Comparison of ENCODE assay signal across 15 cellular contexts in the genomic region with DNA sequence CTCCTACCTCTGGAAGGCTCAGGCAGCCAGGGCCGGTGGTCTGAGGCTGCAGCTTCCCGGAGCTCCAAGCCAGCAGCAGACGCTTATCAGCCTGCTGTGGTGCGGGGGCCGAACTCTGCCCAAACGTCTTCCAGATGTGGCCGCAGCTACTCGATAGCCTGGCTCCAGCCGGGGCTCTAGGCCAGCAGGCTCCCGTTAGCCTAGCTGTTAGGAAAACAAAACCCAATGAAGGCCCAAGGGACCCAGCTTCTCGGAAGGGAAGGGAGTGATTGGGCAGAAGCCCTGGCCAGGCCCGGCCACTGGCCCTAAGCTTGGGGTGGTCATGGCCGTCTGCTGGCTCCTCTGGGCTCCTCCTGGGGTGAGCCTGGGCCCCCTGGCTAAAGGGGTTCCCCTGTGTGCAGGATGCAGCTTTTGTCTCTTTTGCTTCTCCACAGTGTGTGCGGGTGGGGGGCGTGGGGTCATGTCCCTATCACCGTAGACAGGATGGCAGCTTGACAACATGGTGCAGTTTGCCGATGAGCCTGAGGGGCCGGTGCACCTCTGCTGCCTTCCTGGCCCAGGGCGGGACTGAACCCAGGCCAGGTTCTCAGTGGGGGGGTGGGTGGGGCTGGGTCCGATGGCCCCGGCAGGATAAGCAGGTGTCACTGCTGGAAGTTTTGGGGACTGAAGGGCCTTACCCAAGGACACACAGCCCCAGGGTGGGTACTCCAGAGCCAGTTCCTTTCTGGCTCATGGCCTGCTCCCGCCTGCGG. TPM values are rescaled to one million over a fixed set of nuclear protein-coding genes. Genes with fewer than 3 reads are reported as not detected.
DNase-seq lines count a peak whose midpoint lies in the region; ATAC-seq and TF ChIP-seq lines count a peak whose summit lies in the region.
"Had no signal": no experiment of that assay in that cellular context is flagged by ENCODE, and none has a peak within 500 bp of the region (broad histone marks: within the 10 kb centered on the region; RNA-seq: fewer than 3 reads in every experiment).

No MANE protein-coding gene starts in this region.

- H3K4me3 ChIP-seq in ACC112 (ENCODE audit: low read depth, low read length) (no peak overlapping the region), foreskin fibroblast (ENCODE audit: low read depth in 1 of 2, low read length in 2 of 2) (no peak overlapping the region), osteoblast (ENCODE audit: insufficient read depth, low read length) (peak overlapping the region; percentile 0)
- H3K4me3 ChIP-seq: sigmoid colon had no signal

- peaks cover 1% of the 10 kb centered on the region for H3K9me3 ChIP-seq in osteoblast (ENCODE audit: low read depth, low read length)

- H3K27ac ChIP-seq in ACC112 (ENCODE audit: low read depth, low read length), result peak overlapping the region; percentile 84
- H3K27ac ChIP-seq in osteoblast (ENCODE audit: low read depth, low read length), result peak overlapping the region; percentile 88
- H3K27ac ChIP-seq: 22Rv1 had no signal

- ATAC-seq in SK-N-SH treated with all-trans-retinoic acid at 6 μM for 48 hours (peak; percentile 31), HG02973 (IDR thresholded peaks at IDR 0.05; ENCODE audit: unreplicated experiment) (no peak), HG03139 (IDR thresholded peaks at IDR 0.05; ENCODE audit: unreplicated experiment) (no peak)
- ATAC-seq: activated T-helper 17 cell treated with anti-CD3 and anti-CD28 coated beads, Interleukin-2, amount 50 U/mL, for 72 hours had no signal

- H3K4me1 ChIP-seq in ACC112 (ENCODE audit: control insufficient read depth, insufficient read depth, low read length, unreplicated experiment), result peaks cover 25% of the 10 kb centered on the region
- H3K4me1 ChIP-seq in osteoblast (ENCODE audit: insufficient read depth, low read length), result peaks cover 35% of the 10 kb centered on the region

- TF ChIP-seq CTCF in foreskin fibroblast (IDR thresholded peaks at IDR 0.05; ENCODE audit: low read depth, low read length) (no peak), osteoblast (IDR thresholded peaks at IDR 0.05; ENCODE audit: extremely low read depth, low read depth, low read length) (no peak)

- H3K79me2 ChIP-seq in ACC112 (ENCODE audit: control insufficient read depth, insufficient read depth, low read length, unreplicated experiment), result no peaks in the 10 kb centered on the region
- H3K79me2 ChIP-seq in osteoblast (ENCODE audit: insufficient read depth, low read length), result no peaks in the 10 kb centered on the region

- H3K4me2 ChIP-seq in osteoblast (ENCODE audit: insufficient read depth, low read length), result peak overlapping the region; percentile 39

- no peaks in the 10 kb centered on the region for H4K20me1 ChIP-seq in osteoblast (ENCODE audit: insufficient read depth, low read length)

- H3K27me3 ChIP-seq in ACC112 (ENCODE audit: insufficient read depth, low read length), result peaks cover 20% of the 10 kb centered on the region; the same call in 1 of the 2 replicates
- H3K27me3 ChIP-seq in osteoblast (ENCODE audit: insufficient read depth, low read length), result no peaks in the 10 kb centered on the region
- H3K27me3 ChIP-seq: sigmoid colon had no signal

- H2AFZ ChIP-seq in ACC112 (ENCODE audit: low read length, unreplicated experiment) (peak overlapping the region; percentile 14), osteoblast (ENCODE audit: low read length) (peak overlapping the region; percentile 4)

- DNase-seq in foreskin fibroblast, result peak; percentile 41 to 76
- DNase-seq in osteoblast (ENCODE audit: insufficient read length, low spot score, missing footprints), result peak; percentile 98
- DNase-seq in stimulated activated CD4-positive, alpha-beta T cell treated with anti-CD3 and anti-CD28 coated beads, Interleukin-2, amount 100 ng/mL, for 24 hours, result no peak
- DNase-seq in NCI-H2227 treated with DMSO at 0.1 percent for 48 hours (lab: John Stamatoyannopoulos, UW), result no peak
- DNase-seq: central memory CD4-positive, alpha-beta T cell; sigmoid colon; T-helper 1 cell had no signal

- H3K36me3 ChIP-seq in ACC112 (ENCODE audit: insufficient read depth, low read length), result no peaks in the 10 kb centered on the region
- no peaks in the 10 kb centered on the region for H3K36me3 ChIP-seq in osteoblast (ENCODE audit: insufficient read depth, low read length)
- H3K36me3 ChIP-seq: sigmoid colon had no signal

TF ChIP-seq in SK-N-SH treated with all-trans-retinoic acid at 6 μM for 48 hours, 23 proteins besides CTCF, POLR2A, EP300 and RAD21:
- TF ChIP-seq TOX (CRISPR knock-in tag; IDR thresholded peaks at IDR 0.05; ENCODE audit: borderline replicate concordance) (no peak), BACH2 (CRISPR knock-in tag; IDR thresholded peaks at IDR 0.05; ENCODE audit: borderline replicate concordance) (no peak), ARNTL (CRISPR knock-in tag; IDR thresholded peaks at IDR 0.05; ENCODE audit: borderline replicate concordance, low read depth) (no peak), ZNF8 (CRISPR knock-in tag; IDR thresholded peaks at IDR 0.05) (no peak), ISL1 (CRISPR knock-in tag; IDR thresholded peaks at IDR 0.05) (no peak), CSDC2 (CRISPR knock-in tag; IDR thresholded peaks at IDR 0.05) (no peak), POU6F1 (CRISPR knock-in tag; IDR thresholded peaks at IDR 0.05; ENCODE audit: borderline replicate concordance, low read depth) (no peak), ZC3H10 (CRISPR knock-in tag; IDR thresholded peaks at IDR 0.05) (no peak)
- TF ChIP-seq, protein P1, sequence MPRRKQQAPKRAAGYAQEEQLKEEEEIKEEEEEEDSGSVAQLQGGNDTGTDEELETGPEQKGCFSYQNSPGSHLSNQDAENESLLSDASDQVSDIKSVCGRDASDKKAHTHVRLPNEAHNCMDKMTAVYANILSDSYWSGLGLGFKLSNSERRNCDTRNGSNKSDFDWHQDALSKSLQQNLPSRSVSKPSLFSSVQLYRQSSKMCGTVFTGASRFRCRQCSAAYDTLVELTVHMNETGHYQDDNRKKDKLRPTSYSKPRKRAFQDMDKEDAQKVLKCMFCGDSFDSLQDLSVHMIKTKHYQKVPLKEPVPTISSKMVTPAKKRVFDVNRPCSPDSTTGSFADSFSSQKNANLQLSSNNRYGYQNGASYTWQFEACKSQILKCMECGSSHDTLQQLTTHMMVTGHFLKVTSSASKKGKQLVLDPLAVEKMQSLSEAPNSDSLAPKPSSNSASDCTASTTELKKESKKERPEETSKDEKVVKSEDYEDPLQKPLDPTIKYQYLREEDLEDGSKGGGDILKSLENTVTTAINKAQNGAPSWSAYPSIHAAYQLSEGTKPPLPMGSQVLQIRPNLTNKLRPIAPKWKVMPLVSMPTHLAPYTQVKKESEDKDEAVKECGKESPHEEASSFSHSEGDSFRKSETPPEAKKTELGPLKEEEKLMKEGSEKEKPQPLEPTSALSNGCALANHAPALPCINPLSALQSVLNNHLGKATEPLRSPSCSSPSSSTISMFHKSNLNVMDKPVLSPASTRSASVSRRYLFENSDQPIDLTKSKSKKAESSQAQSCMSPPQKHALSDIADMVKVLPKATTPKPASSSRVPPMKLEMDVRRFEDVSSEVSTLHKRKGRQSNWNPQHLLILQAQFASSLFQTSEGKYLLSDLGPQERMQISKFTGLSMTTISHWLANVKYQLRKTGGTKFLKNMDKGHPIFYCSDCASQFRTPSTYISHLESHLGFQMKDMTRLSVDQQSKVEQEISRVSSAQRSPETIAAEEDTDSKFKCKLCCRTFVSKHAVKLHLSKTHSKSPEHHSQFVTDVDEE (CRISPR knock-in tag; IDR thresholded peaks at IDR 0.05), result 0 out of 2 replicates have a peak, but pooled peaks have one; percentile 38
TF ChIP-seq in SK-N-SH treated with all-trans-retinoic acid at 6 μM for 48 hours: peak in this region for 1.

RNA-seq across cellular contexts. Expression of gene MYMK, which starts 18.7 kb away (rescaled TPM):
- total RNA-seq in osteoblast, result not detected in 2 replicates
- total RNA-seq: activated T-helper 17 cell treated with anti-CD3 and anti-CD28 coated beads, Interleukin-2, amount 50 U/mL, for 72 hours; Calu3; endothelial cell of umbilical vein; sigmoid colon had no signal

RNA-seq across cellular contexts. Expression of gene SLC2A6, which starts 27.2 kb away (rescaled TPM):
- total RNA-seq in osteoblast, result 25.3 TPM in 2 replicates

RNA-seq across cellular contexts. Expression of gene ADAMTSL2, which starts 28.4 kb away (rescaled TPM):
- under 0.01 and 0.29 TPM in 2 replicates for total RNA-seq in osteoblast
- total RNA-seq: activated T-helper 17 cell treated with anti-CD3 and anti-CD28 coated beads, Interleukin-2, amount 50 U/mL, for 72 hours; endothelial cell of umbilical vein had no signal

RNA-seq across cellular contexts. Expression of gene CACFD1, which starts 46.3 kb away (rescaled TPM):
- 8.0 and 9.0 TPM in 2 replicates for total RNA-seq in osteoblast

Comparison
In these comparisons a context has a peak if more than half of its experiments do, and no peak if none do; other contexts are left out.
1. DNase-seq: peak in foreskin fibroblast (2 of 2) and osteoblast (single experiment); none in stimulated activated CD4-positive, alpha-beta T cell treated with anti-CD3 and anti-CD28 coated beads, Interleukin-2, amount 100 ng/mL, for 24 hours (0 of 2) and NCI-H2227 treated with DMSO at 0.1 percent for 48 hours (single experiment).